19 cellular contexts compared by ENCODE assay signal in genomic region chr5:35835796-35836742, GRCh38. TPM values are rescaled to one million over a fixed set of nuclear protein-coding genes. Genes with fewer than 3 reads are reported as not detected.
A peak's percentile ranks its signal among the peaks of the same experiment; 100 is the strongest.
DNase-seq lines count a peak whose midpoint lies in the region; ATAC-seq lines count a peak whose summit lies in the region.
"Had no signal": no experiment of that assay in that cellular context is flagged by ENCODE, and none has a peak within 500 bp of the region (broad histone marks: within the 10 kb centered on the region; RNA-seq: fewer than 3 reads in every experiment).

No MANE protein-coding gene starts in this region.

- no peak overlapping the region for H2BK5ac ChIP-seq in trophoblast cell (ENCODE audit: low read depth, low read length, poor library complexity)

- H3K4me1 ChIP-seq in trophoblast cell (ENCODE audit: control insufficient read depth in 1 of 2, insufficient read depth in 2 of 2, low read length in 2 of 2): no peaks in the 10 kb centered on the region

- no peaks in the 10 kb centered on the region for H3K27me3 Mint-ChIP-seq in activated T-cell treated with anti-CD3 and anti-CD28 coated beads, Interleukin-2, amount 50 U/mL, for 24 hours
- no peaks in the 10 kb centered on the region for H3K27me3 Mint-ChIP-seq in activated CD8-positive, alpha-beta T cell treated with anti-CD3 and anti-CD28 coated beads, Interleukin-2, amount 10 ng/mL, durations not matched to agents 7 days and 5 days (ENCODE audit: low read depth)

- no peak overlapping the region for H3K4me2 ChIP-seq in trophoblast cell (ENCODE audit: low read length)

- H3K27me3 ChIP-seq in trophoblast cell (ENCODE audit: insufficient read depth, low read length): no peaks in the 10 kb centered on the region

- no peak overlapping the region for H2BK12ac ChIP-seq in trophoblast cell (ENCODE audit: low read length)

- no peak overlapping the region for H4K91ac ChIP-seq in trophoblast cell (ENCODE audit: low read depth, low read length)

- H3K4me1 Mint-ChIP-seq in activated T-cell treated with anti-CD3 and anti-CD28 coated beads, Interleukin-2, amount 50 U/mL, for 24 hours (ENCODE audit: low read depth): peaks cover 94% of the 10 kb centered on the region
- peaks cover 74% of the 10 kb centered on the region for H3K4me1 Mint-ChIP-seq in activated CD8-positive, alpha-beta T cell treated with anti-CD3 and anti-CD28 coated beads, Interleukin-2, amount 10 ng/mL, durations not matched to agents 7 days and 5 days (ENCODE audit: low read depth)

- H4K12ac ChIP-seq in trophoblast cell (ENCODE audit: low read depth, low read length): no peak overlapping the region

- CTCF ChIA-PET in activated CD8-positive, alpha-beta T cell treated with anti-CD3 and anti-CD28 coated beads, Interleukin-2, amount 10 ng/mL, durations not matched to agents 7 days and 5 days (lab: Charles Lee): interaction anchor here (1.0 to 3.7 kb wide), 5 partner anchors 9 to 22 kb away, joined by 3 to 36 read pairs (median 3); partner anchors contain the start of gene IL7R

- no peak overlapping the region for H3K14ac ChIP-seq in trophoblast cell (ENCODE audit: low read length)

- no peak overlapping the region for H2AK5ac ChIP-seq in trophoblast cell (ENCODE audit: low read length)

- no peak overlapping the region for H2BK120ac ChIP-seq in trophoblast cell (ENCODE audit: insufficient read depth, low read length, poor library complexity)

- no CpG with 5 or more reads among the region's 7 CpGs for WGBS in trophoblast cell (ENCODE audit: extremely low coverage, insufficient coverage, insufficient read length)

- H3K4me3 Mint-ChIP-seq in activated T-cell treated with anti-CD3 and anti-CD28 coated beads, Interleukin-2, amount 50 U/mL, for 24 hours: peak overlapping the region; percentile 78
- peak overlapping the region; percentile 36 for H3K4me3 Mint-ChIP-seq in activated CD8-positive, alpha-beta T cell treated with anti-CD3 and anti-CD28 coated beads, Interleukin-2, amount 10 ng/mL, durations not matched to agents 7 days and 5 days

- no peak overlapping the region for H3K4me3 ChIP-seq in trophoblast cell (ENCODE audit: low read depth, low read length)

- H3K18ac ChIP-seq in trophoblast cell (ENCODE audit: low read length): no peak overlapping the region

- no peaks in the 10 kb centered on the region for H3K36me3 ChIP-seq in trophoblast cell (ENCODE audit: control insufficient read depth in 1 of 2, insufficient read depth in 2 of 2, low read length in 2 of 2)

- no peak overlapping the region for H2AFZ ChIP-seq in trophoblast cell (ENCODE audit: insufficient read depth, low read length, poor library complexity)

- peak; percentile 65 for DNase-seq in activated T-cell treated with anti-CD3 and anti-CD28 coated beads, Interleukin-2, amount 50 U/mL, for 24 hours
- no peak for DNase-seq in activated T-cell treated with anti-CD3 and anti-CD28 coated beads, Interleukin-2, amount 50 U/mL, for 1 hour
- DNase-seq in activated CD8-positive, alpha-beta T cell treated with anti-CD3 and anti-CD28 coated beads, Interleukin-2, amount 10 ng/mL, durations not matched to agents 7 days and 5 days: no peak
- DNase-seq in trophoblast cell: peak; percentile 42 to 93
- no peak for DNase-seq in NCI-H1105 (lab: John Stamatoyannopoulos, UW)
- DNase-seq in LoVo (ENCODE audit: low spot score): no peak
- DNase-seq: activated CD4-positive, alpha-beta T cell treated with anti-CD3 and anti-CD28 coated beads, Interleukin-2, amount 50 U/mL, for 48 hours; activated gamma-delta T cell; C1 segment of cervical spinal cord; DMS153; GDM1; KG1; MV-4-11; NCI-H2029; NCI-H446; stimulated activated CD8-positive, alpha-beta memory T cell treated with anti-CD3 and anti-CD28 coated beads, Interleukin-4, amount 100 ng/mL, for 48 hours had no signal

- no peaks in the 10 kb centered on the region for H3K9me3 ChIP-seq in trophoblast cell (ENCODE audit: insufficient read depth, low read depth, low read length)

- no peak overlapping the region for H3K23ac ChIP-seq in trophoblast cell (ENCODE audit: low read length)

- H3K9ac ChIP-seq in trophoblast cell (ENCODE audit: low read length): no peak overlapping the region

- ATAC-seq in GM21723 (IDR thresholded peaks at IDR 0.05; ENCODE audit: unreplicated experiment) (peak; percentile 59), GM19328 (IDR thresholded peaks at IDR 0.05; ENCODE audit: unreplicated experiment) (no peak)
- ATAC-seq in activated CD8-positive, alpha-beta T cell treated with anti-CD3 and anti-CD28 coated beads, Interleukin-2, amount 10 ng/mL, durations not matched to agents 7 days and 5 days: peak; percentile 46

- H3K4ac ChIP-seq in trophoblast cell (ENCODE audit: low read depth, low read length): no peak overlapping the region

- H3K79me1 ChIP-seq in trophoblast cell (ENCODE audit: low read length): no peaks in the 10 kb centered on the region

- POLR2A ChIA-PET in activated CD8-positive, alpha-beta T cell treated with anti-CD3 and anti-CD28 coated beads, Interleukin-2, amount 10 ng/mL, durations not matched to agents 7 days and 5 days (lab: Charles Lee): interaction anchor here (0.6 to 1.7 kb wide), 5 partner anchors 12 to 56 kb away, joined by 3 to 4 read pairs (median 3); no protein-coding TSS in a partner anchor

- no peak overlapping the region for H4K8ac ChIP-seq in trophoblast cell (ENCODE audit: low read depth, low read length)

- peak overlapping the region; percentile 98 for H3K27ac Mint-ChIP-seq in activated T-cell treated with anti-CD3 and anti-CD28 coated beads, Interleukin-2, amount 50 U/mL, for 24 hours
- H3K27ac Mint-ChIP-seq in activated CD8-positive, alpha-beta T cell treated with anti-CD3 and anti-CD28 coated beads, Interleukin-2, amount 10 ng/mL, durations not matched to agents 7 days and 5 days: peak overlapping the region; percentile 86

- peaks cover 11% of the 10 kb centered on the region for H3K9me3 Mint-ChIP-seq in activated T-cell treated with anti-CD3 and anti-CD28 coated beads, Interleukin-2, amount 50 U/mL, for 24 hours
- peaks cover 1% of the 10 kb centered on the region for H3K9me3 Mint-ChIP-seq in activated CD8-positive, alpha-beta T cell treated with anti-CD3 and anti-CD28 coated beads, Interleukin-2, amount 10 ng/mL, durations not matched to agents 7 days and 5 days (ENCODE audit: insufficient read depth)

- H3K27ac ChIP-seq in trophoblast cell (ENCODE audit: low read depth, low read length): no peak overlapping the region
- H3K27ac ChIP-seq: RWPE1 had no signal

- no peaks in the 10 kb centered on the region for H3K79me2 ChIP-seq in trophoblast cell (ENCODE audit: control insufficient read depth, insufficient read depth, low read length, poor library complexity)

- H3K36me3 Mint-ChIP-seq in activated T-cell treated with anti-CD3 and anti-CD28 coated beads, Interleukin-2, amount 50 U/mL, for 24 hours (ENCODE audit: low read depth): peaks cover 41% of the 10 kb centered on the region
- peaks cover 10% of the 10 kb centered on the region for H3K36me3 Mint-ChIP-seq in activated CD8-positive, alpha-beta T cell treated with anti-CD3 and anti-CD28 coated beads, Interleukin-2, amount 10 ng/mL, durations not matched to agents 7 days and 5 days (ENCODE audit: low read depth)

RNA-seq across cellular contexts. Expression of gene IL7R, which starts 20.6 kb away (rescaled TPM):
- 10 to 100 TPM; 45.4 to 48.4 TPM for total RNA-seq in activated CD8-positive, alpha-beta T cell treated with anti-CD3 and anti-CD28 coated beads, Interleukin-2, amount 10 ng/mL, durations not matched to agents 7 days and 5 days
- polyA plus RNA-seq in trophoblast cell (2013): 0.64 TPM in 2 replicates

Comparison
In these comparisons a context has a peak if more than half of its experiments do, and no peak if none do; other contexts are left out.
1. DNase-seq: peak in activated T-cell treated with anti-CD3 and anti-CD28 coated beads, Interleukin-2, amount 50 U/mL, for 24 hours (single experiment) and trophoblast cell (2 of 2); none in activated T-cell treated with anti-CD3 and anti-CD28 coated beads, Interleukin-2, amount 50 U/mL, for 1 hour (single experiment), activated CD8-positive, alpha-beta T cell treated with anti-CD3 and anti-CD28 coated beads, Interleukin-2, amount 10 ng/mL, durations not matched to agents 7 days and 5 days (single experiment), NCI-H1105 (single experiment) and LoVo (single experiment).